ENCODE assay signal across 14 cellular contexts in the genomic region with DNA sequence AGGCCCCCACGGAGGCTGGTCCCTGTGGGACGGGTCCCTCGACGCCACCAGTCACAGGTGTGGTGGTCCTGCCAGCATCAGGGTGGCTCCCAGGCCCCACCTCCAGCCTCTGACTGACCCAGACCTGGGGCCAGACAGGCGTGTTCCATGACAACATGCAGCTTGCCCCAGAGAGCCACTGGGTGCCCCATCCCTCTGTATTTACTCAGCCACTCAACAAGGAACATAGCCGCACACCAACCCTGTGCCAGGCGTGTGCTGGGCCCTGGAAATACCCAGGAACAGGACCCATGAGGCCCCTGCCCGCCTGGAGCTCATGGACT.
"Had no signal": no experiment of that assay in that cellular context is flagged by ENCODE, and none has a peak within 500 bp of the region (broad histone marks: within the 10 kb centered on the region; RNA-seq: fewer than 3 reads in every experiment).

No MANE protein-coding gene starts in this region.

- H3K27ac ChIP-seq: colonic mucosa, foreskin keratinocyte, hepatocyte, spleen, tibial artery had no signal

- H3K27me3 ChIP-seq: colonic mucosa, foreskin keratinocyte, hepatocyte had no signal

- H3K36me3 ChIP-seq: colonic mucosa, spleen, tibial artery had no signal

- H3K9me3 Mint-ChIP-seq: natural killer cell; stimulated activated naive CD8-positive, alpha-beta T cell treated with anti-CD3 and anti-CD28 coated beads, Interleukin-15, Interleukin-2, amounts not matched to agents 100 ng/mL and 50 ng/mL, for 24 hours had no signal

- H3K4me1 Mint-ChIP-seq: natural killer cell; stimulated activated memory B cell treated with anti-CD40 and anti-IgM and Interleukin-4, amounts not matched to agents 10 μg/mL and 1 μg/mL and 100 μg/mL, for 72 hours had no signal

- DNase-seq: dermis blood vessel endothelial cell; foreskin keratinocyte; mammary epithelial cell; natural killer cell; stimulated activated CD4-positive, alpha-beta T cell treated with anti-CD3 and anti-CD28 coated beads, Interleukin-15, amount 100 ng/mL, for 24 hours; stimulated activated CD4-positive, alpha-beta T cell treated with anti-CD3 and anti-CD28 coated beads, Interleukin-1b, Interleukin-23, amount 100 ng/mL, for 48 hours; stimulated activated CD4-positive, alpha-beta T cell treated with anti-CD3 and anti-CD28 coated beads, Interleukin-4, amount 100 ng/mL, for 24 hours; tibial artery had no signal

- H3K9me3 ChIP-seq: colonic mucosa, spleen, tibial artery had no signal

- H3K36me3 Mint-ChIP-seq: natural killer cell; stimulated activated memory B cell treated with anti-CD40 and anti-IgM and Interleukin-4, amounts not matched to agents 10 μg/mL and 1 μg/mL and 100 μg/mL, for 72 hours had no signal

- ATAC-seq: natural killer cell; sciatic nerve; stimulated activated memory B cell treated with anti-CD40 and anti-IgM and Interleukin-4, amounts not matched to agents 10 μg/mL and 1 μg/mL and 100 μg/mL, for 72 hours had no signal

- H3K4me3 Mint-ChIP-seq: natural killer cell; stimulated activated memory B cell treated with anti-CD40 and anti-IgM and Interleukin-4, amounts not matched to agents 10 μg/mL and 1 μg/mL and 100 μg/mL, for 72 hours; stimulated activated naive CD8-positive, alpha-beta T cell treated with anti-CD3 and anti-CD28 coated beads, Interleukin-15, Interleukin-2, amounts not matched to agents 100 ng/mL and 50 ng/mL, for 24 hours had no signal

- H3K4me1 ChIP-seq: colonic mucosa, spleen, tibial artery had no signal

- H3K79me2 ChIP-seq: hepatocyte had no signal

- H3K4me3 ChIP-seq: colonic mucosa, hepatocyte, spleen, tibial artery had no signal

- H3K4me2 ChIP-seq: hepatocyte had no signal

- H2AFZ ChIP-seq: hepatocyte had no signal

- H3K27ac Mint-ChIP-seq: natural killer cell; stimulated activated memory B cell treated with anti-CD40 and anti-IgM and Interleukin-4, amounts not matched to agents 10 μg/mL and 1 μg/mL and 100 μg/mL, for 72 hours; stimulated activated naive CD8-positive, alpha-beta T cell treated with anti-CD3 and anti-CD28 coated beads, Interleukin-15, Interleukin-2, amounts not matched to agents 100 ng/mL and 50 ng/mL, for 24 hours had no signal
